ENCODE assay signal across 14 cellular contexts in genomic region chr14:95490727-95491451, GRCh38. TPM values are rescaled to one million over a fixed set of nuclear protein-coding genes. Genes with fewer than 3 reads are reported as not detected.
DNase-seq lines count a peak whose midpoint lies in the region; ATAC-seq and TF ChIP-seq lines count a peak whose summit lies in the region.
"Had no signal": no experiment of that assay in that cellular context is flagged by ENCODE, and none has a peak within 500 bp of the region (broad histone marks: within the 10 kb centered on the region; RNA-seq: fewer than 3 reads in every experiment).

No MANE protein-coding gene starts in this region.

- H3K9me3 ChIP-seq in colonic mucosa (no peaks in the 10 kb centered on the region), tibial artery (no peaks in the 10 kb centered on the region)
- H3K9me3 ChIP-seq in naive thymus-derived CD4-positive, alpha-beta T cell (ENCODE audit: control insufficient read depth in 2 of 3, low read length in 3 of 3), result no peaks in the 10 kb centered on the region
- H3K9me3 ChIP-seq: spleen had no signal

- peak overlapping the region; percentile 62 for H3K27ac ChIP-seq in colonic mucosa
- peak overlapping the region; percentile 81 to 84 for H3K27ac ChIP-seq in tibial artery
- H3K27ac ChIP-seq in naive thymus-derived CD4-positive, alpha-beta T cell (ENCODE audit: low read depth, low read length), result no peak overlapping the region

- H3K36me3 ChIP-seq in colonic mucosa (no peaks in the 10 kb centered on the region), tibial artery (no peaks in the 10 kb centered on the region)
- H3K36me3 ChIP-seq in naive thymus-derived CD4-positive, alpha-beta T cell (ENCODE audit: control insufficient read depth in 2 of 3, insufficient read depth in 3 of 3, low read length in 3 of 3), result no peaks in the 10 kb centered on the region

- no peak overlapping the region for H3K4me3 Mint-ChIP-seq in activated CD4-positive, alpha-beta T cell treated with anti-CD3 and anti-CD28 coated beads, Interleukin-2, amount 10 ng/mL, durations not matched to agents 24 days and 14 days
- no peak overlapping the region for H3K4me3 Mint-ChIP-seq in naive thymus-derived CD4-positive, alpha-beta T cell

- no peak for TF ChIP-seq CTCF in colonic mucosa (IDR thresholded peaks at IDR 0.05)
- TF ChIP-seq CTCF in tibial artery (IDR thresholded peaks at IDR 0.05), result no peak

- H3K9ac ChIP-seq in colonic mucosa (ENCODE audit: low read depth in 2 of 2, low read length in 2 of 2), result peak overlapping the region in 1 of 2 donors; percentile 46

- H3K4me1 ChIP-seq in colonic mucosa (peaks cover 20% of the 10 kb centered on the region), tibial artery (peaks cover 0 to 55% (median 36%) of the 10 kb centered on the region in 4 donors)
- H3K4me1 ChIP-seq in naive thymus-derived CD4-positive, alpha-beta T cell (ENCODE audit: control insufficient read depth in 2 of 2, insufficient read depth in 2 of 2, low read length in 2 of 2), result peaks cover 8 to 9% of the 10 kb centered on the region in 2 donors

- POLR2A ChIA-PET in naive thymus-derived CD4-positive, alpha-beta T cell (lab: Charles Lee), result no interaction called here

- peaks cover 35% of the 10 kb centered on the region for H3K36me3 Mint-ChIP-seq in activated CD4-positive, alpha-beta T cell treated with anti-CD3 and anti-CD28 coated beads, Interleukin-2, amount 10 ng/mL, durations not matched to agents 24 days and 14 days (ENCODE audit: low read depth)
- peaks cover 0 to 27% (median 7%) of the 10 kb centered on the region in 5 donors for H3K36me3 Mint-ChIP-seq in naive thymus-derived CD4-positive, alpha-beta T cell

- CTCF ChIA-PET in naive thymus-derived CD4-positive, alpha-beta T cell (lab: Charles Lee), result interaction anchor here (0.8 to 2.0 kb wide), 3 partner anchors 36 to 49 kb away, joined by 3 to 5 read pairs (median 5); no protein-coding TSS in a partner anchor

- H3K4me1 Mint-ChIP-seq in activated CD4-positive, alpha-beta T cell treated with anti-CD3 and anti-CD28 coated beads, Interleukin-2, amount 10 ng/mL, durations not matched to agents 24 days and 14 days, result peaks cover 41% of the 10 kb centered on the region
- H3K4me1 Mint-ChIP-seq in naive thymus-derived CD4-positive, alpha-beta T cell, result peaks cover 35 to 64% (median 46%) of the 10 kb centered on the region in 7 donors

- no peak for DNase-seq in activated CD4-positive, alpha-beta T cell treated with anti-CD3 and anti-CD28 coated beads, Interleukin-2, amount 10 ng/mL, durations not matched to agents 24 days and 14 days
- no peak for DNase-seq in activated CD4-positive, alpha-beta T cell treated with anti-CD3 and anti-CD28 coated beads, Interleukin-2, amount 50 U/mL, for 4 hours
- peak; percentile 86 for DNase-seq in colonic mucosa
- DNase-seq in kidney tubule cell (ENCODE audit: low spot score), result peak; percentile 41
- peak in 1 of 2 donors; percentile 75 for DNase-seq in tibial artery
- DNase-seq in naive thymus-derived CD4-positive, alpha-beta T cell, result no peak
- DNase-seq in posterior vena cava (ENCODE audit: low spot score), result no peak
- no peak for DNase-seq in glomerular visceral epithelial cell (ENCODE audit: extremely low spot score)
- DNase-seq: 8988T, EL, hippocampal formation, NCI-H2107, spleen had no signal

- no peaks in the 10 kb centered on the region for H3K27me3 ChIP-seq in colonic mucosa
- no peaks in the 10 kb centered on the region for H3K27me3 ChIP-seq in tibial artery
- H3K27me3 ChIP-seq in naive thymus-derived CD4-positive, alpha-beta T cell (ENCODE audit: control insufficient read depth in 2 of 2, insufficient read depth in 2 of 2, low read length in 2 of 2), result no peaks in the 10 kb centered on the region
- H3K27me3 ChIP-seq: spleen had no signal

- peak overlapping the region; percentile 69 for H3K27ac Mint-ChIP-seq in activated CD4-positive, alpha-beta T cell treated with anti-CD3 and anti-CD28 coated beads, Interleukin-2, amount 10 ng/mL, durations not matched to agents 24 days and 14 days
- peak overlapping the region in 2 of 9 donors; percentile 11 to 80 for H3K27ac Mint-ChIP-seq in naive thymus-derived CD4-positive, alpha-beta T cell

- intact Hi-C loops in activated CD4-positive, alpha-beta T cell treated with anti-CD3 and anti-CD28 coated beads, Interleukin-2, amount 10 ng/mL, durations not matched to agents 24 days and 14 days (cut with micrococcal nuclease), result loop anchor here (5.0 kb wide), 1 partner anchor 34 kb away; no protein-coding TSS in a partner anchor
- intact Hi-C loops in colonic mucosa (cut with DNase I) (no loop called here), tibial artery (cut with DNase I; ENCODE audit: low total_unique reads) (no loop called here), posterior vena cava (cut with DNase I) (loop anchor here in 1 of 2 donors (1.0 kb wide), 1 partner anchor 18 kb away; no protein-coding TSS in a partner anchor)
- intact Hi-C loops in naive thymus-derived CD4-positive, alpha-beta T cell (cut with micrococcal nuclease), result no loop called here

- H3K27me3 Mint-ChIP-seq in activated CD4-positive, alpha-beta T cell treated with anti-CD3 and anti-CD28 coated beads, Interleukin-2, amount 10 ng/mL, durations not matched to agents 24 days and 14 days, result no peaks in the 10 kb centered on the region
- H3K27me3 Mint-ChIP-seq in naive thymus-derived CD4-positive, alpha-beta T cell, result no peaks in the 10 kb centered on the region

- no peak for ATAC-seq in naive thymus-derived CD4-positive, alpha-beta T cell
- ATAC-seq: K562 had no signal

- no peak overlapping the region for H3K4me3 ChIP-seq in colonic mucosa
- no peak overlapping the region for H3K4me3 ChIP-seq in tibial artery
- H3K4me3 ChIP-seq in naive thymus-derived CD4-positive, alpha-beta T cell (ENCODE audit: low read length), result no peak overlapping the region
- H3K4me3 ChIP-seq: K562, spleen had no signal

- H3K9me3 Mint-ChIP-seq in activated CD4-positive, alpha-beta T cell treated with anti-CD3 and anti-CD28 coated beads, Interleukin-2, amount 10 ng/mL, durations not matched to agents 24 days and 14 days, result peaks cover 5% of the 10 kb centered on the region
- peaks cover 0 to 6% (median 0%) of the 10 kb centered on the region in 11 donors for H3K9me3 Mint-ChIP-seq in naive thymus-derived CD4-positive, alpha-beta T cell

RNA-seq across cellular contexts. Expression of gene SYNE3, which starts 25.6 kb away (rescaled TPM):
- 45.2 and 46.3 TPM in 2 replicates for total RNA-seq in activated CD4-positive, alpha-beta T cell treated with anti-CD3 and anti-CD28 coated beads, Interleukin-2, amount 10 ng/mL, durations not matched to agents 24 days and 14 days
- total RNA-seq in colonic mucosa (1 to 10 TPM; 7.3 to 9.5 TPM), posterior vena cava (10 to 100 TPM; 35.7 to 40.0 TPM)
- total RNA-seq in naive thymus-derived CD4-positive, alpha-beta T cell, result 10 to 100 TPM; 46.7 to 83.9 (median 52.5) TPM
- polyA plus RNA-seq in naive thymus-derived CD4-positive, alpha-beta T cell, result 1 to 10 TPM; 6.8 to 7.0 TPM

RNA-seq across cellular contexts. Expression of gene GLRX5, which starts 44.0 kb away (rescaled TPM):
- total RNA-seq in activated CD4-positive, alpha-beta T cell treated with anti-CD3 and anti-CD28 coated beads, Interleukin-2, amount 10 ng/mL, durations not matched to agents 24 days and 14 days, result 43.7 and 45.6 TPM in 2 replicates
- 10 to 100 TPM; 51.9 to 64.6 TPM for total RNA-seq in colonic mucosa
- 10 to 100 TPM; 12.3 to 31.6 (median 19.8) TPM for total RNA-seq in naive thymus-derived CD4-positive, alpha-beta T cell
- 10 to 100 TPM; 55.2 to 56.9 TPM for polyA plus RNA-seq in naive thymus-derived CD4-positive, alpha-beta T cell
- total RNA-seq in posterior vena cava, result 10 to 100 TPM; 21.7 to 25.6 TPM

Comparison
In these comparisons a context has a peak if more than half of its experiments do, and no peak if none do; other contexts are left out.
1. DNase-seq: peak in colonic mucosa (single experiment) and kidney tubule cell (single experiment); none in activated CD4-positive, alpha-beta T cell treated with anti-CD3 and anti-CD28 coated beads, Interleukin-2, amount 10 ng/mL, durations not matched to agents 24 days and 14 days (single experiment), activated CD4-positive, alpha-beta T cell treated with anti-CD3 and anti-CD28 coated beads, Interleukin-2, amount 50 U/mL, for 4 hours (0 of 2), naive thymus-derived CD4-positive, alpha-beta T cell (0 of 9), posterior vena cava (single experiment) and glomerular visceral epithelial cell (single experiment).